22 cellular contexts compared by ENCODE assay signal in the genomic region with DNA sequence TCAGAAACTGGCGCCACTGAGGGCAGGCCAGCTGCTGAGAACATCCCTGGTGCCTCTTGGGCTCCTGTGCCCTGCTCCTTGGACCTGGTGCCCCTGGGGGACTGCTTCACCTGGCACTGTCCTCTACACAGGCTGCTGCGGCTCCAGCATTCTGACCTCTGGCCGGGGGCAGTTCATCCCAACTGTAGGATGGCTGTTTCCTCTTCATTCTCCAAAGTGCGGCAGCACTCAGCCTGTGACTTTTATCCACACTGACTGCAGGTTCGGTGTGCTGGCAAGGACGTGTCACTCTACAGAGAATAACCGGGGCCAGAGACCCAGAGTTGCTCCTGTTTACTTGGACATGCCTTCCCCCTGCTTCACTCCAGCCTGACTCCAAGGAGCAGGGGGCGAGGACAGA.
"Had no signal": no experiment of that assay in that cellular context is flagged by ENCODE, and none has a peak within 500 bp of the region (broad histone marks: within the 10 kb centered on the region; RNA-seq: fewer than 3 reads in every experiment).

No MANE protein-coding gene starts in this region.

- FAIRE-seq: endometrium, kidney had no signal

- H3K27ac ChIP-seq: dorsolateral prefrontal cortex, epithelial cell of prostate, esophagus muscularis mucosa, gastroesophageal sphincter, sigmoid colon, skin epidermis, thyroid gland, upper lobe of left lung, uterus had no signal

- H3K36me3 ChIP-seq: esophagus muscularis mucosa, gastroesophageal sphincter, sigmoid colon, thyroid gland, upper lobe of left lung, uterus had no signal

- H3K4me3 ChIP-seq: dorsolateral prefrontal cortex, esophagus muscularis mucosa, gastroesophageal sphincter, sigmoid colon, skin epidermis, thyroid gland, upper lobe of left lung, uterus had no signal

- H3K27me3 ChIP-seq: sigmoid colon, thyroid gland, upper lobe of left lung, uterus had no signal

- ATAC-seq: gastroesophageal sphincter, left cardiac atrium, left ventricle myocardium superior had no signal

- H3K9me3 ChIP-seq: esophagus muscularis mucosa, gastroesophageal sphincter, sigmoid colon, thyroid gland, upper lobe of left lung, uterus had no signal

- H3K4me1 ChIP-seq: gastroesophageal sphincter, thyroid gland, upper lobe of left lung, uterus had no signal

- DNase-seq: cortex of kidney; dorsolateral prefrontal cortex; effector CD8-positive, alpha-beta T cell; glutamatergic neuron; immature natural killer cell; kidney; left cardiac atrium; left ventricle myocardium superior; mesendoderm; naive B cell; sigmoid colon; stimulated activated CD4-positive, alpha-beta T cell treated with anti-CD3 and anti-CD28 coated beads, Interleukin-2, amount 100 ng/mL, for 24 hours; stimulated activated CD4-positive, alpha-beta T cell treated with anti-CD3 and anti-CD28 coated beads, Interleukin-4, amount 100 ng/mL, for 4 hours; stimulated activated naive B cell treated with anti-CD40 and anti-IgM and Interleukin-4, amounts not matched to agents 10 μg/mL and 1 μg/mL and 100 μg/mL, for 72 hours; thyroid gland; upper lobe of left lung; uterus had no signal
